Comparison of ENCODE assay signal across 28 cellular contexts in the genomic region with DNA sequence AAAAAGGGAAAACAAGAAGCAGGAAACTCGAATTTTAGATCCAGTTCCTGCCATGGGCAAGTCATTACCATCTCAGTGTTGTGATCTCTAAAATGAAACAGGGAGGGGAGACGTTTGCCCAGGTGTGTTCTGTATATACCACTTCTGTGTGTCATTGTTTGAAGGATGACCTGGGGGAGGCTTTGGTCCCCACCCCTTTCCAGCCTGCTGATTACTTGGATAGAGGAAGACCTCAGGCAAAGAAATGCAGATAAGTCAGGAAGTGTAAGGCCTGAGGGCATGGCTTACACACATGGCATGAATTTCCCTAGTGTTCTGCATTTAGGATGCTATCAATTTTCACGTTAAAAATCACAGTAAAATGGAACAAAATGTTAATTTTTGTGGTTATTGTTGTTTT.
DNase-seq lines count a peak whose midpoint lies in the region; ATAC-seq and TF ChIP-seq lines count a peak whose summit lies in the region.
"Had no signal": no experiment of that assay in that cellular context is flagged by ENCODE, and none has a peak within 500 bp of the region (broad histone marks: within the 10 kb centered on the region; RNA-seq: fewer than 3 reads in every experiment).

No MANE protein-coding gene starts in this region.

- H3K9me3 Mint-ChIP-seq in naive thymus-derived CD8-positive, alpha-beta T cell: peaks cover 0 to 2% (median 0%) of the 10 kb centered on the region in 9 donors
- H3K9me3 Mint-ChIP-seq: H9, nephron had no signal

- peak overlapping the region; percentile 100 for H3K27ac Mint-ChIP-seq in T-helper 17 cell
- peak overlapping the region in 9 of 10 donors; percentile 86 to 100 (median 91) for H3K27ac Mint-ChIP-seq in naive thymus-derived CD8-positive, alpha-beta T cell
- H3K27ac Mint-ChIP-seq: nephron had no signal

- no peaks in the 10 kb centered on the region for H3K9me3 ChIP-seq in T-helper 17 cell (ENCODE audit: control insufficient read depth, low read length, poor library complexity, severe bottlenecking)
- no peaks in the 10 kb centered on the region for H3K9me3 ChIP-seq in right lobe of liver
- H3K9me3 ChIP-seq: ascending aorta, gastroesophageal sphincter, mucosa of descending colon, Peyer's patch had no signal

- no peaks in the 10 kb centered on the region for H3K36me3 ChIP-seq in right lobe of liver
- H3K36me3 ChIP-seq: ascending aorta, gastroesophageal sphincter, Peyer's patch had no signal

- no peaks in the 10 kb centered on the region for H3K27me3 ChIP-seq in right lobe of liver
- H3K27me3 ChIP-seq: ascending aorta, gastroesophageal sphincter, Peyer's patch had no signal

- H3K27ac ChIP-seq in right lobe of liver: no peak overlapping the region
- H3K27ac ChIP-seq: ascending aorta, gastroesophageal sphincter, KMS-11 had no signal

- POLR2A ChIA-PET in naive thymus-derived CD8-positive, alpha-beta T cell (lab: Charles Lee): interaction anchor here (1.1 to 1.6 kb wide), 4 partner anchors 9 to 208 kb away, joined by 3 to 6 read pairs (median 4); no protein-coding TSS in a partner anchor

- H3K4me3 Mint-ChIP-seq in T-helper 17 cell: no peak overlapping the region
- H3K4me3 Mint-ChIP-seq in naive thymus-derived CD8-positive, alpha-beta T cell: peak overlapping the region in 4 of 10 donors; percentile 8 to 73 (median 52)
- H3K4me3 Mint-ChIP-seq: activated CD8-positive, alpha-beta T cell treated with anti-CD3 and anti-CD28 coated beads for 36 hours; H9; nephron had no signal

- ATAC-seq in T-helper 17 cell (no peak), right lobe of liver (no peak)
- ATAC-seq in naive thymus-derived CD8-positive, alpha-beta T cell: no peak
- ATAC-seq: activated CD8-positive, alpha-beta T cell treated with anti-CD3 and anti-CD28 coated beads for 36 hours; gastroesophageal sphincter; mucosa of descending colon had no signal

- no peaks in the 10 kb centered on the region for H3K27me3 Mint-ChIP-seq in T-helper 17 cell
- no peaks in the 10 kb centered on the region for H3K27me3 Mint-ChIP-seq in naive thymus-derived CD8-positive, alpha-beta T cell
- H3K27me3 Mint-ChIP-seq: activated CD8-positive, alpha-beta T cell treated with anti-CD3 and anti-CD28 coated beads for 36 hours had no signal

- H3K4me1 ChIP-seq in right lobe of liver: no peaks in the 10 kb centered on the region
- H3K4me1 ChIP-seq: ascending aorta, gastroesophageal sphincter had no signal

- no peak for TF ChIP-seq POLR2A in right lobe of liver (IDR thresholded peaks at IDR 0.05)

- WGBS in right lobe of liver (ENCODE audit: insufficient coverage, low coverage, low lambda C conversion rate, missing lambda C conversion rate): 30% methylated on average over 3 of the region's 3 CpGs

- no peak for TF ChIP-seq CTCF in right lobe of liver (IDR thresholded peaks at IDR 0.05)

- intact Hi-C loops in right lobe of liver (cut with DNase I): no loop called here

- peak; percentile 3 for DNase-seq in NCI-H345 (lab: John Stamatoyannopoulos, UW)
- no peak for DNase-seq in NCI-H345 treated with DMSO at 0.1 percent for 48 hours (lab: John Stamatoyannopoulos, UW; ENCODE audit: unreplicated experiment)
- peak; percentile 56 for DNase-seq in ELF-1 (ENCODE audit: low read depth, low spot score)
- no peak for DNase-seq in T-helper 17 cell
- DNase-seq in naive thymus-derived CD8-positive, alpha-beta T cell: no peak
- DNase-seq in right lobe of liver: no peak
- no peak for DNase-seq in AML-193 (lab: John Stamatoyannopoulos, UW)
- DNase-seq in anterior cingulate cortex (lab: John Stamatoyannopoulos, UW): no peak
- DNase-seq: 8988T; activated CD4-positive, alpha-beta T cell treated with anti-CD3 and anti-CD28 coated beads for 1 hour; activated CD8-positive, alpha-beta T cell treated with anti-CD3 and anti-CD28 coated beads for 36 hours; activated effector memory CD4-positive, alpha-beta T cell treated with Interleukin-2 at 50 U/mL for 16 hours; activated naive CD8-positive, alpha-beta T cell treated with anti-CD3 and anti-CD28 coated beads, Interleukin-2, amount 10 ng/mL, durations not matched to agents 7 days and 5 days; effector CD8-positive, alpha-beta T cell; H9; mucosa of descending colon; NCI-H1436; NCI-H2107; NCI-H446; Peyer's patch; SHP77; small intestine; stimulated activated naive CD4-positive, alpha-beta T cell treated with Interleukin-2 at 50 U/mL for 16 hours had no signal

- H3K36me3 Mint-ChIP-seq in T-helper 17 cell (ENCODE audit: low read depth): no peaks in the 10 kb centered on the region
- no peaks in the 10 kb centered on the region for H3K36me3 Mint-ChIP-seq in naive thymus-derived CD8-positive, alpha-beta T cell

- no peak overlapping the region for H3K4me3 ChIP-seq in right lobe of liver
- H3K4me3 ChIP-seq: ascending aorta, gastroesophageal sphincter, lung, mucosa of descending colon, Peyer's patch had no signal

- peaks cover 56% of the 10 kb centered on the region for H3K4me1 Mint-ChIP-seq in T-helper 17 cell
- peaks cover 29 to 73% (median 66%) of the 10 kb centered on the region in 4 donors for H3K4me1 Mint-ChIP-seq in naive thymus-derived CD8-positive, alpha-beta T cell

Comparison
In these comparisons a context has a peak if more than half of its experiments do, and no peak if none do; other contexts are left out.
1. DNase-seq: peak in NCI-H345 (single experiment) and ELF-1 (single experiment); none in NCI-H345 treated with DMSO at 0.1 percent for 48 hours (single experiment), T-helper 17 cell (0 of 3), naive thymus-derived CD8-positive, alpha-beta T cell (0 of 10), right lobe of liver (0 of 3), AML-193 (0 of 2) and anterior cingulate cortex (0 of 58).